In the genomic region with DNA sequence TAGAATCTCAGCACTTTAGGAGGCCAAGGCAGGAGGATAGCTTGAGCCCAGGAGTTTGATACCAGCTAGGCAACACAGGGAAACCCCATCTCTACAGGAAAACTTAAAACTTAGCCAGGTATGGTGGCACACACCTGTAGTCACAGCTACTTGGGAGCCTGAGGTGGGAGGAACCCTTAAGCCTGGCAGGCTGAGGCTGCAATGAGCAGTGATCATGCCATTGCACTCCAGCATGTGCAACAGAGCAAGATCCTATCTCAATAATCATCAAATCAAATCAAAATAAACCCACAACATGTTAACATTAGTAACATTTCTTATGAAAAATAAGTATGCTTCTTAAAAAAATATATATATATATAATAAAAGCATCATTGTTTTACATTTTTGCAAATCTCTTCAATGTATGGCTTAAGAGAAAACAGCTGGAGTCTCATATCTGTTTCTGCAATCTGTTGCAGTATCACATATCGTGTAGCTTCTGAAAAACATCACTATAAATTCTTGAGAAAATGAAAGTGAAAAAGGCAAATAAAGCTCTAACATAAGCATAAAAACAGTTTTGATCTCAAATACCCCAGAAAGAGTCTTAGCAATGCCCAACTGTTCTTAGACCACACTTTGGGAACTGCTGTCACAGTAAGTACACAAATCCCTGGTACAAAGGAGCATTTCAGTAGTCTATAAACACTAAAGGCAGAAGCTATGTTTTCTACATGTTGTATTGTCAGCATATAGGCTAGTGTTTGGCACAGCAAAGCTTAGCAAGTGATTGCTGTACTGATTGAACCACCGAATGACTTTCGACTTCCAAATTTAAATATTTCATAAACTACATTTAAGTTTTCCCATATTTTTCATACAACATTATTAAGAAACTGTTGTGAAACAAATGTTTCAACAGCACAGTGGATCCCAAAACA, we compare ENCODE assay signal across 15 cellular contexts. TPM values are rescaled to one million over a fixed set of nuclear protein-coding genes. Genes with fewer than 3 reads are reported as not detected.
DNase-seq lines count a peak whose midpoint lies in the region; ATAC-seq, FAIRE-seq and TF ChIP-seq lines count a peak whose summit lies in the region.
"Had no signal": no experiment of that assay in that cellular context is flagged by ENCODE, and none has a peak within 500 bp of the region (broad histone marks: within the 10 kb centered on the region; RNA-seq: fewer than 3 reads in every experiment).

No MANE protein-coding gene starts in this region.

- ATAC-seq in GM18498 (IDR thresholded peaks at IDR 0.05; ENCODE audit: unreplicated experiment) = peak; percentile 91
- ATAC-seq in GM19035 (IDR thresholded peaks at IDR 0.05; ENCODE audit: unreplicated experiment) = peak; percentile 63
- peak; percentile 69 for ATAC-seq in HG02623 (IDR thresholded peaks at IDR 0.05; ENCODE audit: unreplicated experiment)
- ATAC-seq in HG03280 (IDR thresholded peaks at IDR 0.05; ENCODE audit: unreplicated experiment) = peak; percentile 78
- ATAC-seq in heart left ventricle = no peak

- 93 to 97% (median 94%) methylated on average over 3 of the region's 3 CpGs for WGBS in heart left ventricle, 4 donors

- no peak overlapping the region for H3K4me3 ChIP-seq in heart left ventricle
- H3K4me3 ChIP-seq: BLaER1 treated with 17β-estradiol and CSF1 and Interleukin-3, amounts not matched to agents 10 nM and 100 nM had no signal

- DNase-seq in NCI-H1436 treated with DMSO at 0.1 percent for 48 hours (lab: John Stamatoyannopoulos, UW) (no peak), GM19239 (ENCODE audit: insufficient read length, low spot score) (no peak), heart left ventricle (no peak), NCI-H748 treated with DMSO at 0.1 percent for 48 hours (lab: John Stamatoyannopoulos, UW) (no peak)
- DNase-seq: activated CD8-positive, alpha-beta memory T cell treated with anti-CD3 and anti-CD28 coated beads for 24 hours; GDM1; T-helper 9 cell had no signal

- no peak overlapping the region for H3K27ac ChIP-seq in heart left ventricle
- H3K27ac ChIP-seq: BLaER1 treated with 17β-estradiol and CSF1 and Interleukin-3, amounts not matched to agents 10 nM and 100 nM had no signal

- H3K36me3 ChIP-seq in heart left ventricle = peaks cover 0 to 97% (median 81%) of the 10 kb centered on the region in 9 donors

- TF ChIP-seq POLR2A in heart left ventricle (IDR thresholded peaks at IDR 0.05) = no peak

- peaks cover 0 to 10% (median 0%) of the 10 kb centered on the region in 12 donors for H3K4me1 ChIP-seq in heart left ventricle

- no peak for FAIRE-seq in GM19239 (lab: Jason Lieb, UNC)

- no peaks in the 10 kb centered on the region for H3K27me3 ChIP-seq in heart left ventricle
- H3K27me3 ChIP-seq: BLaER1 treated with 17β-estradiol and CSF1 and Interleukin-3, amounts not matched to agents 10 nM and 100 nM had no signal

- no peak for TF ChIP-seq CTCF in heart left ventricle (IDR thresholded peaks at IDR 0.05)

- H3K9me3 ChIP-seq in heart left ventricle = no peaks in the 10 kb centered on the region
- H3K9me3 ChIP-seq: BLaER1 treated with 17β-estradiol and CSF1 and Interleukin-3, amounts not matched to agents 10 nM and 100 nM had no signal

- intact Hi-C loops in heart left ventricle (cut with DNase I) = no loop called here

RNA-seq across cellular contexts. Expression of gene MMUT, which starts 8.0 kb away (rescaled TPM):
- 10 to 100 TPM; 16.3 to 43.6 (median 32.4) TPM for total RNA-seq in heart left ventricle
- 10 to 100 TPM; 13.7 to 33.1 TPM for polyA plus RNA-seq in heart left ventricle

RNA-seq across cellular contexts. Expression of gene CENPQ, which starts 8.1 kb away (rescaled TPM):
- total RNA-seq in heart left ventricle = 1 to 10 TPM; 3.0 to 7.4 (median 4.9) TPM
- polyA plus RNA-seq in heart left ventricle = 10 to 100 TPM in 1 of 2 donors, 1 to 10 TPM in 1; 4.2 to 10.1 TPM

RNA-seq across cellular contexts. Expression of gene GLYATL3, which starts 44.7 kb away (rescaled TPM):
- not detected for total RNA-seq in heart left ventricle
- not detected for polyA plus RNA-seq in heart left ventricle
- total RNA-seq: lung microvascular endothelial cell, M059J had no signal
- polyA plus RNA-seq: esophagus had no signal

Comparison
In these comparisons a context has a peak if more than half of its experiments do, and no peak if none do; other contexts are left out.
1. ATAC-seq: peak in GM18498 (single experiment), GM19035 (single experiment), HG02623 (single experiment) and HG03280 (single experiment); none in heart left ventricle (0 of 4).